In genomic region chr18:33097126-33097525, GRCh38 we compare ENCODE assay signal across 30 cellular contexts.
"Had no signal": no experiment of that assay in that cellular context is flagged by ENCODE, and none has a peak within 500 bp of the region (broad histone marks: within the 10 kb centered on the region; RNA-seq: fewer than 3 reads in every experiment).

No MANE protein-coding gene starts in this region.

- H3K9me3 ChIP-seq: breast epithelium, esophagus squamous epithelium, gastroesophageal sphincter, left ventricle myocardium inferior, neutrophil, right lobe of liver, thyroid gland, upper lobe of right lung had no signal

- H3K4me3 Mint-ChIP-seq: activated CD4-positive, alpha-beta memory T cell treated with anti-CD3 and anti-CD28 coated beads for 36 hours; activated naive CD4-positive, alpha-beta T cell treated with anti-CD3 and anti-CD28 coated beads, Interleukin-2, amount 10 ng/mL, durations not matched to agents 7 days and 5 days; activated naive CD8-positive, alpha-beta T cell treated with anti-CD3 and anti-CD28 coated beads, Interleukin-2, amount 10 ng/mL, durations not matched to agents 7 days and 5 days; activated T-helper 1 cell treated with anti-CD3 and anti-CD28 coated beads, Interleukin-12 subunit alpha, Interleukin-12 subunit beta, Interleukin-2, Interleukin-4 antibody, amounts not matched to agents 30 ng/mL and 10 ng/mL and 1 ng/mL, durations not matched to agents 14 hours and 24 hours and 36 hours; central memory CD8-positive, alpha-beta T cell; dendritic cell treated with granulocyte-macrophage colony-stimulating factor and Interleukin-4, amounts not matched to agents 40 ng/mL and 50 ng/mL, for 4 days; endodermal cell; nephron; stimulated activated effector memory CD8-positive, alpha-beta T cell treated with anti-CD3 and anti-CD28 coated beads, Interleukin-12 subunit alpha, Interleukin-12 subunit beta, amount 100 ng/mL, for 72 hours; stimulated activated naive CD8-positive, alpha-beta T cell treated with anti-CD3 and anti-CD28 coated beads, Interleukin-15, amount 100 ng/mL, for 72 hours; T-helper 1 cell treated with Interleukin-12 subunit alpha and Interleukin-12 subunit beta and Interleukin-4 antibody, amounts not matched to agents 30 μg/mL and 1 μg/mL, for 36 hours had no signal

- H3K9me3 Mint-ChIP-seq: activated naive CD4-positive, alpha-beta T cell treated with anti-CD3 and anti-CD28 coated beads, Interleukin-2, amount 10 ng/mL, durations not matched to agents 7 days and 5 days; activated naive CD8-positive, alpha-beta T cell treated with anti-CD3 and anti-CD28 coated beads, Interleukin-2, amount 10 ng/mL, durations not matched to agents 7 days and 5 days; activated T-helper 1 cell treated with anti-CD3 and anti-CD28 coated beads, Interleukin-12 subunit alpha, Interleukin-12 subunit beta, Interleukin-2, Interleukin-4 antibody, amounts not matched to agents 30 ng/mL and 10 ng/mL and 1 ng/mL, durations not matched to agents 14 hours and 24 hours and 36 hours; central memory CD8-positive, alpha-beta T cell; dendritic cell treated with granulocyte-macrophage colony-stimulating factor and Interleukin-4, amounts not matched to agents 40 ng/mL and 50 ng/mL, for 4 days; endodermal cell; nephron; stimulated activated naive CD8-positive, alpha-beta T cell treated with anti-CD3 and anti-CD28 coated beads, Interleukin-15, amount 100 ng/mL, for 72 hours had no signal

- H3K27ac Mint-ChIP-seq: activated CD4-positive, alpha-beta memory T cell treated with anti-CD3 and anti-CD28 coated beads for 36 hours; activated naive CD4-positive, alpha-beta T cell treated with anti-CD3 and anti-CD28 coated beads, Interleukin-2, amount 10 ng/mL, durations not matched to agents 7 days and 5 days; activated naive CD8-positive, alpha-beta T cell treated with anti-CD3 and anti-CD28 coated beads, Interleukin-2, amount 10 ng/mL, durations not matched to agents 7 days and 5 days; activated T-helper 1 cell treated with anti-CD3 and anti-CD28 coated beads, Interleukin-12 subunit alpha, Interleukin-12 subunit beta, Interleukin-2, Interleukin-4 antibody, amounts not matched to agents 30 ng/mL and 10 ng/mL and 1 ng/mL, durations not matched to agents 14 hours and 24 hours and 36 hours; dendritic cell treated with granulocyte-macrophage colony-stimulating factor and Interleukin-4, amounts not matched to agents 40 ng/mL and 50 ng/mL, for 4 days; endodermal cell; nephron; stimulated activated effector memory CD8-positive, alpha-beta T cell treated with anti-CD3 and anti-CD28 coated beads, Interleukin-12 subunit alpha, Interleukin-12 subunit beta, amount 100 ng/mL, for 72 hours; stimulated activated naive CD8-positive, alpha-beta T cell treated with anti-CD3 and anti-CD28 coated beads, Interleukin-15, amount 100 ng/mL, for 72 hours; T-helper 1 cell treated with Interleukin-12 subunit alpha and Interleukin-12 subunit beta and Interleukin-4 antibody, amounts not matched to agents 30 μg/mL and 1 μg/mL, for 36 hours had no signal

- H3K27me3 Mint-ChIP-seq: activated CD4-positive, alpha-beta memory T cell treated with anti-CD3 and anti-CD28 coated beads for 36 hours; activated naive CD4-positive, alpha-beta T cell treated with anti-CD3 and anti-CD28 coated beads, Interleukin-2, amount 10 ng/mL, durations not matched to agents 7 days and 5 days; activated naive CD8-positive, alpha-beta T cell treated with anti-CD3 and anti-CD28 coated beads, Interleukin-2, amount 10 ng/mL, durations not matched to agents 7 days and 5 days; central memory CD8-positive, alpha-beta T cell; dendritic cell treated with granulocyte-macrophage colony-stimulating factor and Interleukin-4, amounts not matched to agents 40 ng/mL and 50 ng/mL, for 4 days; stimulated activated naive CD8-positive, alpha-beta T cell treated with anti-CD3 and anti-CD28 coated beads, Interleukin-15, amount 100 ng/mL, for 72 hours had no signal

- H3K36me3 ChIP-seq: breast epithelium, esophagus squamous epithelium, gastroesophageal sphincter, left ventricle myocardium inferior, neutrophil, right lobe of liver, thyroid gland, upper lobe of right lung, WERI-Rb-1 had no signal

- H3K4me3 ChIP-seq: breast epithelium, esophagus squamous epithelium, gastroesophageal sphincter, left ventricle myocardium inferior, right lobe of liver, skin epidermis, thyroid gland, upper lobe of right lung had no signal

- H3K27me3 ChIP-seq: breast epithelium, esophagus squamous epithelium, gastroesophageal sphincter, neutrophil, right lobe of liver, thyroid gland, upper lobe of right lung had no signal

- ATAC-seq: activated CD4-positive, CD25-positive, alpha-beta regulatory T cell treated with anti-CD3 and anti-CD28 coated beads, Interleukin-2, amount 50 U/mL, for 24 hours; gastroesophageal sphincter; stimulated activated effector memory CD8-positive, alpha-beta T cell treated with anti-CD3 and anti-CD28 coated beads, Interleukin-12 subunit alpha, Interleukin-12 subunit beta, amount 100 ng/mL, for 72 hours; stimulated activated naive CD8-positive, alpha-beta T cell treated with anti-CD3 and anti-CD28 coated beads, Interleukin-15, amount 100 ng/mL, for 72 hours; upper lobe of right lung had no signal

- H3K4me1 ChIP-seq: breast epithelium, esophagus squamous epithelium, gastroesophageal sphincter, left ventricle myocardium inferior, right lobe of liver, thyroid gland, upper lobe of right lung had no signal

- H3K36me3 Mint-ChIP-seq: activated CD4-positive, alpha-beta memory T cell treated with anti-CD3 and anti-CD28 coated beads for 36 hours; activated naive CD4-positive, alpha-beta T cell treated with anti-CD3 and anti-CD28 coated beads, Interleukin-2, amount 10 ng/mL, durations not matched to agents 7 days and 5 days; activated naive CD8-positive, alpha-beta T cell treated with anti-CD3 and anti-CD28 coated beads, Interleukin-2, amount 10 ng/mL, durations not matched to agents 7 days and 5 days; stimulated activated effector memory CD8-positive, alpha-beta T cell treated with anti-CD3 and anti-CD28 coated beads, Interleukin-12 subunit alpha, Interleukin-12 subunit beta, amount 100 ng/mL, for 72 hours had no signal

- H3K4me1 Mint-ChIP-seq: activated naive CD4-positive, alpha-beta T cell treated with anti-CD3 and anti-CD28 coated beads, Interleukin-2, amount 10 ng/mL, durations not matched to agents 7 days and 5 days; activated naive CD8-positive, alpha-beta T cell treated with anti-CD3 and anti-CD28 coated beads, Interleukin-2, amount 10 ng/mL, durations not matched to agents 7 days and 5 days; central memory CD8-positive, alpha-beta T cell; endodermal cell; nephron; stimulated activated effector memory CD8-positive, alpha-beta T cell treated with anti-CD3 and anti-CD28 coated beads, Interleukin-12 subunit alpha, Interleukin-12 subunit beta, amount 100 ng/mL, for 72 hours; stimulated activated naive CD8-positive, alpha-beta T cell treated with anti-CD3 and anti-CD28 coated beads, Interleukin-15, amount 100 ng/mL, for 72 hours had no signal

- DNase-seq: activated CD4-positive, alpha-beta memory T cell treated with anti-CD3 and anti-CD28 coated beads for 36 hours; activated CD4-positive, alpha-beta T cell treated with anti-CD3 and anti-CD28 coated beads for 48 hours; activated CD8-positive, alpha-beta memory T cell treated with anti-CD3 and anti-CD28 coated beads, Interleukin-2, amount 50 U/mL, for 4 hours; activated effector memory CD4-positive, alpha-beta T cell treated with anti-CD3 and anti-CD28 coated beads, Interleukin-2, amount 50 U/mL, for 16 hours; activated naive CD4-positive, alpha-beta T cell treated with anti-CD3 and anti-CD28 coated beads, Interleukin-2, amount 10 ng/mL, durations not matched to agents 7 days and 5 days; activated naive CD8-positive, alpha-beta T cell treated with anti-CD3 and anti-CD28 coated beads, Interleukin-2, amount 10 ng/mL, durations not matched to agents 7 days and 5 days; activated T-cell treated with anti-CD3 and anti-CD28 coated beads, Interleukin-2, amount 50 U/mL, for 1 hour; endodermal cell; esophagus squamous epithelium; hypothalamus; left ventricle myocardium inferior; stimulated activated CD4-positive, alpha-beta T cell treated with anti-CD3 and anti-CD28 coated beads, Interleukin-12 subunit alpha, Interleukin-12 subunit beta, amount 100 ng/mL, for 4 hours; stimulated activated CD4-positive, alpha-beta T cell treated with anti-CD3 and anti-CD28 coated beads, Interleukin-4, amount 100 ng/mL, for 24 hours; stimulated activated naive CD8-positive, alpha-beta T cell treated with anti-CD3 and anti-CD28 coated beads, Interleukin-15, amount 100 ng/mL, for 72 hours; T-helper 9 cell; thyroid gland; upper lobe of right lung; WERI-Rb-1 had no signal

- H3K27ac ChIP-seq: breast epithelium, esophagus squamous epithelium, gastroesophageal sphincter, left ventricle myocardium inferior, neutrophil, right lobe of liver, skin epidermis, thyroid gland, upper lobe of right lung, WERI-Rb-1 had no signal
